In genomic region chr1:50633465-50633864, GRCh38 we compare ENCODE assay signal across 15 cellular contexts.
A peak's percentile ranks its signal among the peaks of the same experiment; 100 is the strongest.
DNase-seq lines count a peak whose midpoint lies in the region; ATAC-seq and TF ChIP-seq lines count a peak whose summit lies in the region.
"Had no signal": no experiment of that assay in that cellular context is flagged by ENCODE, and none has a peak within 500 bp of the region (broad histone marks: within the 10 kb centered on the region; RNA-seq: fewer than 3 reads in every experiment).

No MANE protein-coding gene starts in this region.

- DNase-seq in Ammon's horn (ENCODE audit: low spot score) = peak; percentile 23
- peak; percentile 93 for DNase-seq in NCI-H1105 (lab: John Stamatoyannopoulos, UW)
- DNase-seq in NCI-H2196 treated with DMSO at 0.1 percent for 48 hours (lab: John Stamatoyannopoulos, UW; ENCODE audit: unreplicated experiment) = peak; percentile 33
- no peak for DNase-seq in dorsolateral prefrontal cortex
- no peak for DNase-seq in stomach
- no peak for DNase-seq in right cardiac atrium
- DNase-seq in effector CD4-positive, alpha-beta T cell = no peak
- DNase-seq: activated CD4-positive, alpha-beta T cell treated with anti-CD3 and anti-CD28 coated beads, Interleukin-2, amount 50 U/mL, for 4 hours; NCI-H1694 treated with DMSO at 0.1 percent for 48 hours; ovary; T1000; upper lobe of left lung had no signal

- H3K36me3 ChIP-seq in stomach = no peaks in the 10 kb centered on the region
- H3K36me3 ChIP-seq: ascending aorta, ovary, upper lobe of left lung had no signal

- peak overlapping the region in 51 of 59 donors; percentile 1 to 89 (median 70) for H3K27ac ChIP-seq in dorsolateral prefrontal cortex
- H3K27ac ChIP-seq in stomach = no peak overlapping the region
- no peak overlapping the region for H3K27ac ChIP-seq in right cardiac atrium (ENCODE audit: low read length)
- H3K27ac ChIP-seq: ascending aorta, ovary, upper lobe of left lung had no signal

- no peaks in the 10 kb centered on the region for H3K9me3 ChIP-seq in stomach
- H3K9me3 ChIP-seq in right cardiac atrium (ENCODE audit: control insufficient read depth, low read length) = no peaks in the 10 kb centered on the region
- H3K9me3 ChIP-seq: ascending aorta, ovary, upper lobe of left lung had no signal

- TF ChIP-seq EP300 in stomach (IDR thresholded peaks at IDR 0.05) = no peak

- WGBS in stomach, 5 donors = 38 to 63% (median 54%) methylated on average over 6 of the region's 6 CpGs
- 70% methylated on average over 6 of the region's 6 CpGs for WGBS in right cardiac atrium

- intact Hi-C loops in dorsolateral prefrontal cortex (cut with DNase I) (loop anchor here in 1 of 2 donors (10.0 kb wide), 1 partner anchor 71 kb away; no protein-coding TSS in a partner anchor), stomach (cut with DNase I; ENCODE audit: low total_unique reads) (no loop called here), right cardiac atrium (cut with DNase I) (no loop called here)

- peak overlapping the region in 27 of 59 donors; percentile 1 to 49 (median 26) for H3K4me3 ChIP-seq in dorsolateral prefrontal cortex
- H3K4me3 ChIP-seq in stomach = no peak overlapping the region
- no peak overlapping the region for H3K4me3 ChIP-seq in right cardiac atrium (ENCODE audit: low read length)
- H3K4me3 ChIP-seq: ascending aorta, ovary, upper lobe of left lung had no signal

- TF ChIP-seq POLR2A in stomach (IDR thresholded peaks at IDR 0.05) = no peak

- H3K4me1 ChIP-seq in stomach (no peaks in the 10 kb centered on the region), right cardiac atrium (ENCODE audit: control insufficient read depth, insufficient read depth, low read length) (no peaks in the 10 kb centered on the region)
- H3K4me1 ChIP-seq: ascending aorta had no signal

- H3K27me3 ChIP-seq in dorsolateral prefrontal cortex = no peaks in the 10 kb centered on the region
- H3K27me3 ChIP-seq in stomach = no peaks in the 10 kb centered on the region
- no peaks in the 10 kb centered on the region for H3K27me3 ChIP-seq in right cardiac atrium (ENCODE audit: control insufficient read depth, insufficient read depth)
- H3K27me3 ChIP-seq: ascending aorta, ovary, upper lobe of left lung had no signal

- peak in 1 of 56 donors; percentile 5 for TF ChIP-seq CTCF in dorsolateral prefrontal cortex (IDR thresholded peaks at IDR 0.05 in 54 of 56, conservative IDR thresholded peaks at IDR 0.05 in 2 of 56; ENCODE audit: low read depth in 1 of 56, partially characterized antibody in 56 of 56)
- TF ChIP-seq CTCF in stomach (IDR thresholded peaks at IDR 0.05) = no peak

- ATAC-seq in GM18868 (IDR thresholded peaks at IDR 0.05; ENCODE audit: unreplicated experiment) (no peak), right cardiac atrium (no peak)
- ATAC-seq: activated T-helper 17 cell treated with anti-CD3 and anti-CD28 coated beads, Interleukin-2, amount 50 U/mL, for 72 hours had no signal

Comparison
In these comparisons a context has a peak if more than half of its experiments do, and no peak if none do; other contexts are left out.
1. DNase-seq: peak in Ammon's horn (single experiment), NCI-H1105 (single experiment) and NCI-H2196 treated with DMSO at 0.1 percent for 48 hours (single experiment); none in dorsolateral prefrontal cortex (0 of 10), stomach (single experiment), right cardiac atrium (0 of 3) and effector CD4-positive, alpha-beta T cell (single experiment).
2. H3K27ac ChIP-seq: peak in dorsolateral prefrontal cortex (51 of 59); none in stomach (0 of 5) and right cardiac atrium (single experiment).